In genomic region chr2:203909946-203910476, GRCh38 we compare ENCODE assay signal across 11 cellular contexts. TPM values are rescaled to one million over a fixed set of nuclear protein-coding genes. Genes with fewer than 3 reads are reported as not detected.
DNase-seq lines count a peak whose midpoint lies in the region; ATAC-seq and TF ChIP-seq lines count a peak whose summit lies in the region.
"Had no signal": no experiment of that assay in that cellular context is flagged by ENCODE, and none has a peak within 500 bp of the region (broad histone marks: within the 10 kb centered on the region; RNA-seq: fewer than 3 reads in every experiment).

No MANE protein-coding gene starts in this region.

- H3K4me3 Mint-ChIP-seq in activated T-helper 2 cell treated with anti-CD3 and anti-CD28 coated beads, Interferon-gamma antibody, Interleukin-2, Interleukin-4, amounts not matched to agents 10 μg/mL and 5 μg/mL and 100 μg/mL, durations not matched to agents 14 hours and 24 hours and 36 hours (ENCODE audit: low read depth), result no peak overlapping the region
- no peak overlapping the region for H3K4me3 Mint-ChIP-seq in GM23338

- H3K36me3 ChIP-seq in ACC112 (ENCODE audit: insufficient read depth, low read length) (no peaks in the 10 kb centered on the region), muscle layer of duodenum (ENCODE audit: control insufficient read depth in 1 of 2, insufficient read depth in 2 of 2, low read length in 2 of 2) (no peaks in the 10 kb centered on the region), GM23338 (ENCODE audit: insufficient read depth) (no peaks in the 10 kb centered on the region)
- H3K36me3 ChIP-seq: SJSA1 had no signal

- peaks cover 26% of the 10 kb centered on the region for H3K4me1 Mint-ChIP-seq in activated T-helper 2 cell treated with anti-CD3 and anti-CD28 coated beads, Interferon-gamma antibody, Interleukin-2, Interleukin-4, amounts not matched to agents 10 μg/mL and 5 μg/mL and 100 μg/mL, durations not matched to agents 14 hours and 24 hours and 36 hours (ENCODE audit: low read depth)
- H3K4me1 Mint-ChIP-seq in GM23338, result no peaks in the 10 kb centered on the region; the same call in 2 of the 3 replicates

- H3K36me3 Mint-ChIP-seq in activated T-helper 2 cell treated with anti-CD3 and anti-CD28 coated beads, Interferon-gamma antibody, Interleukin-2, Interleukin-4, amounts not matched to agents 10 μg/mL and 5 μg/mL and 100 μg/mL, durations not matched to agents 14 hours and 24 hours and 36 hours (ENCODE audit: low read depth), result peaks cover under 1% of the 10 kb centered on the region
- H3K36me3 Mint-ChIP-seq in GM23338 (ENCODE audit: low read depth), result no peaks in the 10 kb centered on the region

- intact Hi-C loops in activated T-helper 2 cell treated with anti-CD3 and anti-CD28 coated beads, Interferon-gamma antibody, Interleukin-2, Interleukin-4, amounts not matched to agents 10 μg/mL and 5 μg/mL and 100 μg/mL, durations not matched to agents 14 hours and 24 hours and 36 hours (cut with micrococcal nuclease), result loop anchor here (1.0 to 5.0 kb wide), 9 partner anchors 12 to 428 kb away; no protein-coding TSS in a partner anchor

- no peaks in the 10 kb centered on the region for H3F3A ChIP-seq in GM23338 (replicated peaks; ENCODE audit: low read depth)

- H3K27ac ChIP-seq in ACC112 (ENCODE audit: low read depth, low read length) (no peak overlapping the region), muscle layer of duodenum (ENCODE audit: low read length) (no peak overlapping the region), GM23338 (ENCODE audit: low read depth) (no peak overlapping the region)
- H3K27ac ChIP-seq: SJSA1 had no signal

- peaks cover 10% of the 10 kb centered on the region for H3K4me1 ChIP-seq in ACC112 (ENCODE audit: control insufficient read depth, insufficient read depth, low read length, unreplicated experiment)
- H3K4me1 ChIP-seq in muscle layer of duodenum (ENCODE audit: control insufficient read depth in 1 of 2, insufficient read depth in 2 of 2, low read length in 2 of 2), result peaks cover 0 to 15% of the 10 kb centered on the region in 2 donors
- H3K4me1 ChIP-seq in GM23338 (ENCODE audit: insufficient read depth), result no peaks in the 10 kb centered on the region

- H3K9me3 Mint-ChIP-seq in activated T-helper 2 cell treated with anti-CD3 and anti-CD28 coated beads, Interferon-gamma antibody, Interleukin-2, Interleukin-4, amounts not matched to agents 10 μg/mL and 5 μg/mL and 100 μg/mL, durations not matched to agents 14 hours and 24 hours and 36 hours, result peaks cover 4% of the 10 kb centered on the region
- H3K9me3 Mint-ChIP-seq in GM23338, result no peaks in the 10 kb centered on the region

- no peaks in the 10 kb centered on the region for H4K20me1 ChIP-seq in GM23338 (replicated peaks; ENCODE audit: insufficient read depth)

- TF ChIP-seq CTCF in GM20000 (IDR thresholded peaks at IDR 0.05; ENCODE audit: extremely low read depth, missing control alignments), result no peak
- TF ChIP-seq CTCF in GM23338 (conservative IDR thresholded peaks at IDR 0.05; ENCODE audit: low read depth in 2 of 2), result no peak

- H3K4me3 ChIP-seq in ACC112 (ENCODE audit: low read depth, low read length) (peak overlapping the region; percentile 69), muscle layer of duodenum (ENCODE audit: low read depth in 1 of 2, low read length in 2 of 2) (peak overlapping the region; percentile 40 to 42), GM23338 (no peak overlapping the region)
- H3K4me3 ChIP-seq: SJSA1 had no signal

- no peak overlapping the region for H3K4me2 ChIP-seq in GM23338

- no peaks in the 10 kb centered on the region for H3K9me2 ChIP-seq in GM23338 (ENCODE audit: insufficient read depth)

- no peaks in the 10 kb centered on the region for H3K9me3 ChIP-seq in muscle layer of duodenum (ENCODE audit: control insufficient read depth in 1 of 2, low read length in 2 of 2)
- H3K9me3 ChIP-seq: SJSA1 had no signal

- ATAC-seq in HG03520 (IDR thresholded peaks at IDR 0.05; ENCODE audit: unreplicated experiment), result no peak
- ATAC-seq in GM23338, result no peak

- H2AFZ ChIP-seq in ACC112 (ENCODE audit: low read length, unreplicated experiment) (peak overlapping the region; percentile 69), GM23338 (no peak overlapping the region)

- H3K27me3 ChIP-seq in ACC112 (ENCODE audit: insufficient read depth, low read length) (no peaks in the 10 kb centered on the region), muscle layer of duodenum (ENCODE audit: low read depth, low read length) (no peaks in the 10 kb centered on the region), GM23338 (ENCODE audit: insufficient read depth) (no peaks in the 10 kb centered on the region)
- H3K27me3 ChIP-seq: SJSA1 had no signal

- no peaks in the 10 kb centered on the region for H3K79me2 ChIP-seq in ACC112 (ENCODE audit: control insufficient read depth, insufficient read depth, low read length, unreplicated experiment)
- H3K79me2 ChIP-seq in GM23338 (replicated peaks; ENCODE audit: insufficient read depth), result no peaks in the 10 kb centered on the region

- DNase-seq in GM03348 (ENCODE audit: low spot score), result peak; percentile 40
- DNase-seq in activated T-helper 2 cell treated with anti-CD3 and anti-CD28 coated beads, Interferon-gamma antibody, Interleukin-2, Interleukin-4, amounts not matched to agents 10 μg/mL and 5 μg/mL and 100 μg/mL, durations not matched to agents 14 hours and 24 hours and 36 hours (ENCODE audit: low spot score), result no peak
- no peak for DNase-seq in GM20000 (ENCODE audit: low spot score)
- DNase-seq in NCI-H1930 (lab: John Stamatoyannopoulos, UW), result no peak
- no peak for DNase-seq in GM23338 (ENCODE audit: low spot score)
- DNase-seq: left cardiac atrium had no signal

- H3K27ac Mint-ChIP-seq in activated T-helper 2 cell treated with anti-CD3 and anti-CD28 coated beads, Interferon-gamma antibody, Interleukin-2, Interleukin-4, amounts not matched to agents 10 μg/mL and 5 μg/mL and 100 μg/mL, durations not matched to agents 14 hours and 24 hours and 36 hours, result peak overlapping the region; percentile 37
- no peak overlapping the region for H3K27ac Mint-ChIP-seq in GM23338

- H3K27me3 Mint-ChIP-seq in activated T-helper 2 cell treated with anti-CD3 and anti-CD28 coated beads, Interferon-gamma antibody, Interleukin-2, Interleukin-4, amounts not matched to agents 10 μg/mL and 5 μg/mL and 100 μg/mL, durations not matched to agents 14 hours and 24 hours and 36 hours (ENCODE audit: low read depth), result peaks cover 2% of the 10 kb centered on the region
- no peaks in the 10 kb centered on the region for H3K27me3 Mint-ChIP-seq in GM23338 (ENCODE audit: insufficient read depth, low read depth, poor library complexity)

TF ChIP-seq in GM23338, 12 proteins besides CTCF, POLR2A, EP300 and RAD21:
- no peak for TF ChIP-seq ZNF331 (CRISPR knock-in tag; IDR thresholded peaks at IDR 0.05; ENCODE audit: low read depth)

RNA-seq across cellular contexts. Expression of gene ICOS, which starts 26.6 kb away (rescaled TPM):
- total RNA-seq in activated T-helper 2 cell treated with anti-CD3 and anti-CD28 coated beads, Interferon-gamma antibody, Interleukin-2, Interleukin-4, amounts not matched to agents 10 μg/mL and 5 μg/mL and 100 μg/mL, durations not matched to agents 14 hours and 24 hours and 36 hours, result 76.2 and 78.7 TPM in 2 replicates
- total RNA-seq in GM23338 (2014; rRNA removed; shearing (Covaris generic)), result not detected in 2 replicates
- not detected in 2 replicates for polyA plus RNA-seq in GM23338 (2016; fragmentation: Nextera tagmentation; extraction: Ambion mirVana)
- total RNA-seq: bronchial epithelial cell, SJSA1 had no signal

RNA-seq across cellular contexts. Expression of gene CTLA4, which starts 42.4 kb away (rescaled TPM):
- 166 and 180 TPM in 2 replicates for total RNA-seq in activated T-helper 2 cell treated with anti-CD3 and anti-CD28 coated beads, Interferon-gamma antibody, Interleukin-2, Interleukin-4, amounts not matched to agents 10 μg/mL and 5 μg/mL and 100 μg/mL, durations not matched to agents 14 hours and 24 hours and 36 hours
- not detected in 2 replicates for total RNA-seq in GM23338 (2014; rRNA removed; shearing (Covaris generic))
- not detected in 2 replicates for polyA plus RNA-seq in GM23338 (2016; fragmentation: Nextera tagmentation; extraction: Ambion mirVana)
- total RNA-seq: bronchial epithelial cell, SJSA1 had no signal

Comparison
In these comparisons a context has a peak if more than half of its experiments do, and no peak if none do; other contexts are left out.
1. RNA of gene ICOS, which starts 26.6 kb away (total RNA-seq): 76.2 to 78.7 TPM in activated T-helper 2 cell treated with anti-CD3 and anti-CD28 coated beads, Interferon-gamma antibody, Interleukin-2, Interleukin-4, amounts not matched to agents 10 μg/mL and 5 μg/mL and 100 μg/mL, durations not matched to agents 14 hours and 24 hours and 36 hours; not detected in GM23338; every median in the first group is over 10 times any median in the second.
2. RNA of gene CTLA4, which starts 42.4 kb away (total RNA-seq): 166 to 180 TPM in activated T-helper 2 cell treated with anti-CD3 and anti-CD28 coated beads, Interferon-gamma antibody, Interleukin-2, Interleukin-4, amounts not matched to agents 10 μg/mL and 5 μg/mL and 100 μg/mL, durations not matched to agents 14 hours and 24 hours and 36 hours; not detected in GM23338; every median in the first group is over 100 times any median in the second.